In genomic region chr20:63843222-63843621, GRCh38 we compare ENCODE assay signal across 27 cellular contexts. TPM values are rescaled to one million over a fixed set of nuclear protein-coding genes. Genes with fewer than 3 reads are reported as not detected.
"Had no signal": no experiment of that assay in that cellular context is flagged by ENCODE, and none has a peak within 500 bp of the region (broad histone marks: within the 10 kb centered on the region; RNA-seq: fewer than 3 reads in every experiment).

No MANE protein-coding gene starts in this region.

- DNase-seq: activated CD4-positive, CD25-positive, alpha-beta regulatory T cell; activated CD8-positive, alpha-beta memory T cell treated with anti-CD3 and anti-CD28 coated beads, Interleukin-2, amount 10 ng/mL, durations not matched to agents 7 days and 5 days; activated CD8-positive, alpha-beta T cell treated with anti-CD3 and anti-CD28 coated beads, Interleukin-2, amount 10 ng/mL, durations not matched to agents 7 days and 5 days; activated naive CD4-positive, alpha-beta T cell; activated T-cell treated with anti-CD3 and anti-CD28 coated beads for 4 hours; activated T-cell treated with anti-CD3 and anti-CD28 coated beads, Interleukin-2, amount 50 U/mL, for 72 hours; central memory CD4-positive, alpha-beta T cell; foreskin keratinocyte; left cardiac atrium; posterior cingulate gyrus; right cardiac atrium; stimulated activated CD4-positive, alpha-beta T cell treated with anti-CD3 and anti-CD28 coated beads, Interleukin-12 subunit alpha, Interleukin-12 subunit beta, amount 100 ng/mL, for 4 hours; stimulated activated CD4-positive, alpha-beta T cell treated with anti-CD3 and anti-CD28 coated beads, Interleukin-4, amount 100 ng/mL, for 4 hours; stimulated activated CD8-positive, alpha-beta memory T cell treated with anti-CD3 and anti-CD28 coated beads, Interleukin-4, amount 100 ng/mL, for 48 hours; stimulated activated naive CD8-positive, alpha-beta T cell treated with anti-CD3 and anti-CD28 coated beads, Interleukin-15, amount 100 ng/mL, for 72 hours; uterus had no signal

- H3K4me1 ChIP-seq: foreskin keratinocyte had no signal

- H3K4me1 Mint-ChIP-seq: activated CD4-positive, alpha-beta T cell treated with anti-CD3 and anti-CD28 coated beads for 36 hours had no signal

- H3K4me3 Mint-ChIP-seq: activated CD4-positive, alpha-beta T cell treated with anti-CD3 and anti-CD28 coated beads for 36 hours; activated CD8-positive, alpha-beta memory T cell treated with anti-CD3 and anti-CD28 coated beads, Interleukin-2, amount 10 ng/mL, durations not matched to agents 7 days and 5 days; activated CD8-positive, alpha-beta T cell treated with anti-CD3 and anti-CD28 coated beads, Interleukin-2, amount 10 ng/mL, durations not matched to agents 7 days and 5 days; activated T-cell treated with anti-CD3 and anti-CD28 coated beads, Interleukin-2, amount 50 U/mL, for 72 hours; stimulated activated memory B cell treated with anti-CD40 and anti-IgM and Interleukin-4, amounts not matched to agents 10 μg/mL and 1 μg/mL and 100 μg/mL, for 72 hours; stimulated activated naive CD8-positive, alpha-beta T cell treated with anti-CD3 and anti-CD28 coated beads, Interleukin-15, amount 100 ng/mL, for 72 hours; type B pancreatic cell had no signal

- H3K9me3 Mint-ChIP-seq: activated naive CD4-positive, alpha-beta T cell treated with anti-CD3 and anti-CD28 coated beads, Interleukin-2, amount 50 U/mL, for 72 hours; activated T-cell treated with anti-CD3 and anti-CD28 coated beads, Interleukin-2, amount 50 U/mL, for 72 hours; naive thymus-derived CD8-positive, alpha-beta T cell; stimulated activated memory B cell treated with anti-CD40 and anti-IgM and Interleukin-4, amounts not matched to agents 10 μg/mL and 1 μg/mL and 100 μg/mL, for 72 hours; stimulated activated naive CD8-positive, alpha-beta T cell treated with anti-CD3 and anti-CD28 coated beads, Interleukin-15, amount 100 ng/mL, for 72 hours; type B pancreatic cell had no signal

- ATAC-seq: activated CD4-positive, alpha-beta T cell treated with anti-CD3 and anti-CD28 coated beads for 36 hours; activated CD8-positive, alpha-beta memory T cell treated with anti-CD3 and anti-CD28 coated beads, Interleukin-2, amount 10 ng/mL, durations not matched to agents 7 days and 5 days; activated CD8-positive, alpha-beta T cell treated with anti-CD3 and anti-CD28 coated beads, Interleukin-2, amount 10 ng/mL, durations not matched to agents 7 days and 5 days; activated naive CD4-positive, alpha-beta T cell treated with anti-CD3 and anti-CD28 coated beads, Interleukin-2, amount 50 U/mL, for 72 hours; foreskin keratinocyte; left cardiac atrium; naive thymus-derived CD8-positive, alpha-beta T cell; right cardiac atrium; stimulated activated memory B cell treated with anti-CD40 and anti-IgM and Interleukin-4, amounts not matched to agents 10 μg/mL and 1 μg/mL and 100 μg/mL, for 72 hours; stimulated activated naive CD8-positive, alpha-beta T cell treated with anti-CD3 and anti-CD28 coated beads, Interleukin-15, amount 100 ng/mL, for 72 hours had no signal

- H3K27me3 ChIP-seq: breast epithelium, uterus had no signal

- H3K36me3 Mint-ChIP-seq: activated CD8-positive, alpha-beta memory T cell treated with anti-CD3 and anti-CD28 coated beads, Interleukin-2, amount 10 ng/mL, durations not matched to agents 7 days and 5 days; activated naive CD4-positive, alpha-beta T cell treated with anti-CD3 and anti-CD28 coated beads, Interleukin-2, amount 50 U/mL, for 72 hours; naive thymus-derived CD8-positive, alpha-beta T cell; stimulated activated memory B cell treated with anti-CD40 and anti-IgM and Interleukin-4, amounts not matched to agents 10 μg/mL and 1 μg/mL and 100 μg/mL, for 72 hours; type B pancreatic cell had no signal

- H3K27me3 Mint-ChIP-seq: type B pancreatic cell had no signal

- H3K4me3 ChIP-seq: breast epithelium, esophagus muscularis mucosa, uterus had no signal

- H3K27ac Mint-ChIP-seq: activated CD4-positive, alpha-beta T cell treated with anti-CD3 and anti-CD28 coated beads for 36 hours; activated CD8-positive, alpha-beta memory T cell treated with anti-CD3 and anti-CD28 coated beads, Interleukin-2, amount 10 ng/mL, durations not matched to agents 7 days and 5 days; activated CD8-positive, alpha-beta T cell treated with anti-CD3 and anti-CD28 coated beads, Interleukin-2, amount 10 ng/mL, durations not matched to agents 7 days and 5 days; activated naive CD4-positive, alpha-beta T cell treated with anti-CD3 and anti-CD28 coated beads, Interleukin-2, amount 50 U/mL, for 72 hours; activated T-cell treated with anti-CD3 and anti-CD28 coated beads, Interleukin-2, amount 50 U/mL, for 72 hours; stimulated activated memory B cell treated with anti-CD40 and anti-IgM and Interleukin-4, amounts not matched to agents 10 μg/mL and 1 μg/mL and 100 μg/mL, for 72 hours; stimulated activated naive CD8-positive, alpha-beta T cell treated with anti-CD3 and anti-CD28 coated beads, Interleukin-15, amount 100 ng/mL, for 72 hours; type B pancreatic cell had no signal

- H3K36me3 ChIP-seq: breast epithelium, esophagus muscularis mucosa, uterus had no signal

- H3K9me3 ChIP-seq: breast epithelium, esophagus muscularis mucosa, uterus had no signal

RNA-seq across cellular contexts. Expression of gene ZBTB46, which starts 12.2 kb away (rescaled TPM):
- total RNA-seq: naive thymus-derived CD8-positive, alpha-beta T cell had no signal

RNA-seq across cellular contexts. Expression of gene ABHD16B, which starts 18.1 kb away (rescaled TPM):
- total RNA-seq: activated CD8-positive, alpha-beta memory T cell treated with anti-CD3 and anti-CD28 coated beads, Interleukin-2, amount 10 ng/mL, durations not matched to agents 7 days and 5 days; activated CD8-positive, alpha-beta T cell treated with anti-CD3 and anti-CD28 coated beads, Interleukin-2, amount 10 ng/mL, durations not matched to agents 7 days and 5 days; activated naive CD4-positive, alpha-beta T cell treated with anti-CD3 and anti-CD28 coated beads, Interleukin-2, amount 50 U/mL, for 72 hours; breast epithelium; esophagus muscularis mucosa; foreskin keratinocyte; glomerular endothelial cell; left cardiac atrium; lower leg skin; naive thymus-derived CD8-positive, alpha-beta T cell; osteoblast; right cardiac atrium; skeletal muscle tissue; uterus had no signal
